29 cellular contexts compared by ENCODE assay signal in the genomic region with DNA sequence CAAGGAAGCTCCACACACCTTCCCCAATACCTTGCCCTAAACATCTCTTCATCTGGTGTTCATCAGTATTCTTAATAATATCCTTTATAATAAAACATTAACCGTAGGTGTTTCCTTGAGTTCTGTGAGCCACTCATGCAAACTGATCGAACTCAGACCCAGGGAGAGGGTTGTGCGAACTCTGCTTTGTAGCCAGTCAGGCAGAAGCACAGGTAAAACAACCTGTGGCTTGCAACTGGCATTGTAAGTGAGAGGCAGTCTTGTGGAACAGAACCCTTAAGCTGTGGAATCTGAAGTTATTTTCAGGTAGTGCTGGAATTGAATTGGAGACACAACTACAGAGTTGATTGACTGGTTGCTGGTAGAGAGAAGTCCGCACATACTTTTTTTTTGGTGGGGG. TPM values are rescaled to one million over a fixed set of nuclear protein-coding genes. Genes with fewer than 3 reads are reported as not detected.
DNase-seq lines count a peak whose midpoint lies in the region; ATAC-seq and TF ChIP-seq lines count a peak whose summit lies in the region.
"Had no signal": no experiment of that assay in that cellular context is flagged by ENCODE, and none has a peak within 500 bp of the region (broad histone marks: within the 10 kb centered on the region; RNA-seq: fewer than 3 reads in every experiment).

No MANE protein-coding gene starts in this region.

- peaks cover 42% of the 10 kb centered on the region for H3K4me1 Mint-ChIP-seq in activated naive CD4-positive, alpha-beta T cell treated with anti-CD3 and anti-CD28 coated beads, Interleukin-2, amount 10 ng/mL, durations not matched to agents 7 days and 5 days

- CTCF ChIA-PET in activated naive CD4-positive, alpha-beta T cell treated with anti-CD3 and anti-CD28 coated beads, Interleukin-2, amount 10 ng/mL, durations not matched to agents 7 days and 5 days (lab: Charles Lee), result interaction anchor here (1.5 kb wide), 1 partner anchor 83 kb away, joined by 3 read pairs; no protein-coding TSS in a partner anchor
- CTCF ChIA-PET in Panc1 (lab: Charles Lee), result no interaction called here

- no peaks in the 10 kb centered on the region for H3K27me3 ChIP-seq in Panc1 (ENCODE audit: control insufficient read depth, insufficient read depth, low read length)
- H3K27me3 ChIP-seq: BE2C had no signal

- H3K36me3 Mint-ChIP-seq in activated naive CD4-positive, alpha-beta T cell treated with anti-CD3 and anti-CD28 coated beads, Interleukin-2, amount 10 ng/mL, durations not matched to agents 7 days and 5 days, result peaks cover 48% of the 10 kb centered on the region

- peaks cover 43% of the 10 kb centered on the region for H3K36me3 ChIP-seq in Panc1 (ENCODE audit: control insufficient read depth, insufficient read depth, low read length)
- H3K36me3 ChIP-seq: BE2C had no signal

- in situ Hi-C loops in Panc1 (cut with HindIII; ENCODE audit: low pct_unique_long_range_greater_than_20kb, low sequenced_read_pairs), result no loop called here

- H3K27ac Mint-ChIP-seq in activated naive CD4-positive, alpha-beta T cell treated with anti-CD3 and anti-CD28 coated beads, Interleukin-2, amount 10 ng/mL, durations not matched to agents 7 days and 5 days, result peak overlapping the region; percentile 42

- H3K4me3 Mint-ChIP-seq in activated naive CD4-positive, alpha-beta T cell treated with anti-CD3 and anti-CD28 coated beads, Interleukin-2, amount 10 ng/mL, durations not matched to agents 7 days and 5 days, result no peak overlapping the region
- H3K4me3 Mint-ChIP-seq: CD14-positive monocyte had no signal

- intact Hi-C loops in Panc1 (cut with micrococcal nuclease; ENCODE audit: unreplicated experiment), result no loop called here

- 0 out of 2 replicates have a peak overlapping the region, but pooled peaks have one; percentile 10 for H3K27ac ChIP-seq in Panc1 (ENCODE audit: low read length)
- H3K27ac ChIP-seq: RWPE1 had no signal

- H3K27me3 Mint-ChIP-seq in activated naive CD4-positive, alpha-beta T cell treated with anti-CD3 and anti-CD28 coated beads, Interleukin-2, amount 10 ng/mL, durations not matched to agents 7 days and 5 days, result peaks cover 4% of the 10 kb centered on the region
- H3K27me3 Mint-ChIP-seq: CD8-positive, alpha-beta memory T cell had no signal

- POLR2A ChIA-PET in Panc1 (lab: Charles Lee), result no interaction called here

- no peak overlapping the region for H3K4me3 ChIP-seq in Panc1 (ENCODE audit: low read depth in 2 of 2, low read length in 2 of 2)
- H3K4me3 ChIP-seq: K562 had no signal

- H3K9me3 Mint-ChIP-seq in activated naive CD4-positive, alpha-beta T cell treated with anti-CD3 and anti-CD28 coated beads, Interleukin-2, amount 10 ng/mL, durations not matched to agents 7 days and 5 days, result no peaks in the 10 kb centered on the region
- H3K9me3 Mint-ChIP-seq: CD14-positive monocyte; CD8-positive, alpha-beta memory T cell had no signal

- ATAC-seq in Panc1 (no peak), omental fat pad (ENCODE audit: low FRiP score) (no peak)
- ATAC-seq: HepG2, K562 had no signal

- TF ChIP-seq CTCF in Panc1 (IDR thresholded peaks at IDR 0.05), result no peak
- TF ChIP-seq CTCF in omental fat pad (IDR thresholded peaks at IDR 0.05), result no peak

- BruUV-seq in Panc1 (replicated peaks; lab: Mats Ljungman, UMichigan), result no TSS peak

- H3K4me1 ChIP-seq in Panc1 (ENCODE audit: control insufficient read depth, insufficient read depth, low read length), result peaks cover 20% of the 10 kb centered on the region
- H3K4me1 ChIP-seq: BE2C had no signal

- no peak for DNase-seq in activated naive CD4-positive, alpha-beta T cell treated with anti-CD3 and anti-CD28 coated beads, Interleukin-2, amount 10 ng/mL, durations not matched to agents 7 days and 5 days
- no peak for DNase-seq in activated naive CD4-positive, alpha-beta T cell (lab: John Stamatoyannopoulos, UW)
- DNase-seq in Panc1 (ENCODE audit: low read depth, low spot score), result no peak
- peak; percentile 40 for DNase-seq in kidney tubule cell (ENCODE audit: low spot score)
- no peak for DNase-seq in omental fat pad (ENCODE audit: low spot score)
- no peak for DNase-seq in NCI-H2029 (lab: John Stamatoyannopoulos, UW)
- no peak for DNase-seq in T-helper 2 cell
- DNase-seq: 8988T; ACHN; BE2C; CD8-positive, alpha-beta memory T cell; DMS 273 treated with DMSO at 0.1 percent for 48 hours; DMS79; GF-D8; Kasumi-1; MM.1S; NCI-H1694 treated with DMSO at 0.1 percent for 48 hours; NCI-H2081 treated with DMSO at 0.1 percent for 48 hours; NCI-H2171; NCI-H226; NCI-H510A; NCI-H69; SHP77 had no signal

- H3K9me3 ChIP-seq in Panc1 (ENCODE audit: control insufficient read depth, insufficient read depth, low read depth, low read length), result no peaks in the 10 kb centered on the region
- H3K9me3 ChIP-seq: BE2C had no signal

RNA-seq across cellular contexts. Expression of a gene that starts 4.7 kb away (rescaled TPM):
- total RNA-seq in Panc1 (2021; ENCODE audit: unreplicated experiment), result 91.2 TPM
- 28.6 TPM for polyA plus RNA-seq in Panc1 (2012; ENCODE audit: insufficient read length)
- total RNA-seq in omental fat pad, result 1 to 10 TPM in 2 of 4 donors, under 1 TPM in 2; 0.25 to 3.7 (median 1.4) TPM

RNA-seq across cellular contexts. Expression of a gene that starts 59.2 kb away (rescaled TPM):
- total RNA-seq in Panc1 (2021; ENCODE audit: unreplicated experiment) (4.9 TPM), omental fat pad (under 1 TPM in 2 of 4 donors, not detected in 2; 0.12 to 0.84 TPM)
- polyA plus RNA-seq in Panc1 (2012; ENCODE audit: insufficient read length), result 6.7 TPM
- total RNA-seq: HepG2, HT1080, SK-MEL-5 had no signal
- polyA plus RNA-seq: CD8-positive, alpha-beta memory T cell; HepG2 had no signal

Comparison
In these comparisons a context has a peak if more than half of its experiments do, and no peak if none do; other contexts are left out.
1. RNA of a gene that starts 4.7 kb away (total RNA-seq): 91.2 TPM in Panc1 (single experiment); 0.25 to 3.7 TPM in omental fat pad; every median in the first group is over 10 times any median in the second.